7 cellular contexts compared by ENCODE assay signal in the genomic region with DNA sequence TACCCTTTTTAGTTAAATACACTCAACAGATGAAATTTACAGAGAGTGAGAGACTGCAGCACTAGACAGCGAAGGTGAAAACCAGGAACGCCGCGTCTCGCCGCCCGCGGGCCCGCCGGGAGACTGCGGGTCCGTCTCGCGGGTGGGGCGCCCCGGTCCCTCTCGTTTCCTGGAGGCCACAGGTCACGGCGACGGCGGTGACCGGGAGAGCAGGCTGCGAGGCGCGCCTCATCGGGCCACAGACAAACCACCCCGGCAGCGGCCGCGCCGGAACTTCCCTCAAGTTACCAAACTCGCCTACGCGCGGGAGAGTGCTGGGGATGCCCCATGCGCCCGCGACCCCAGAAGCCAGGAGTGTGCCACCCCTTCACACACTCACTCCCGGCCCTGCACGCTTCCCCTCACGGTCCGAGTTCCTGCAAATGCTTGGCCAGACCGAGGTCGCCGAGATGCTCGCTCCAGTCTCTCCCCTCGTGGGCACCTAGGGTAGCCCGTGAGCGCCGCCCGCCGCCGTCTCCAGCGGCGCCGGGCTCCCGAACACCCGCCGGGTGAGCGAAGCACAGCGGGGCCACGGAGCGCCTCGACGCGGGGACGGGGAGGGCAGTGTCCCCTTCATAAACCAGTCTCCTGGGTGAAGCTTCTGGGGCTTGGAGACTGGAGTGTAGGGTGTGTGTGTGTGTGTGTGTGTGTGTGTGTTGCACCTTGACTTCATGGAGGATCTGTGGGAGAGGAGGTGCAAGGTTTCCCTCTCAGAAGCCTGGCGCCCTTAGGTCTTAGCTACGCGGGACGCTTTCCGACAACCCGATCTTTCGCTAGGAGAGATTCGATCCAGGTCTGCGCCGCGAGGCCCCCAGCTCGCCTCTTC. TPM values are rescaled to one million over a fixed set of nuclear protein-coding genes. Genes with fewer than 3 reads are reported as not detected.
A peak's percentile ranks its signal among the peaks of the same experiment; 100 is the strongest.
DNase-seq lines count a peak whose midpoint lies in the region; ATAC-seq and TF ChIP-seq lines count a peak whose summit lies in the region.

No MANE protein-coding gene starts in this region.

- DNase-seq in Karpas-422 (no peak), endodermal cell (peak; percentile 68), middle frontal gyrus (ENCODE audit: extremely low spot score, low spot score) (peak; percentile 50), NCI-H2227 treated with DMSO at 0.1 percent for 48 hours (lab: John Stamatoyannopoulos, UW) (no peak)
- peak; percentile 75 for DNase-seq in activated CD8-positive, alpha-beta memory T cell treated with anti-CD3 and anti-CD28 coated beads, Interleukin-2, amount 10 ng/mL, durations not matched to agents 7 days and 5 days
- DNase-seq in stimulated activated CD8-positive, alpha-beta memory T cell treated with anti-CD3 and anti-CD28 coated beads, Interleukin-15, amount 100 ng/mL, for 4 hours (ENCODE audit: low read depth in 2 of 2): peak; percentile 71 to 78

- 0 to 2% methylated on average over 17 to 79 of the region's 79 CpGs for WGBS in endodermal cell (ENCODE audit: insufficient coverage in 1 of 2, insufficient read length in 1 of 2), 2 experiments

- H3K27ac ChIP-seq in Karpas-422 (ENCODE audit: low read length) (no peak overlapping the region), endodermal cell (ENCODE audit: low read depth, low read length) (no peak overlapping the region)

- peaks cover 7% of the 10 kb centered on the region for H3K36me3 Mint-ChIP-seq in activated CD8-positive, alpha-beta memory T cell treated with anti-CD3 and anti-CD28 coated beads, Interleukin-2, amount 10 ng/mL, durations not matched to agents 7 days and 5 days
- peaks cover 4% of the 10 kb centered on the region for H3K36me3 Mint-ChIP-seq in endodermal cell (ENCODE audit: low read depth)

- H3K9me3 ChIP-seq in Karpas-422 (ENCODE audit: low read length) (no peaks in the 10 kb centered on the region), endodermal cell (ENCODE audit: control insufficient read depth, low read length) (no peaks in the 10 kb centered on the region)

- H3K4me1 ChIP-seq in Karpas-422 (ENCODE audit: low read length) (peaks cover 22% of the 10 kb centered on the region), endodermal cell (ENCODE audit: control insufficient read depth, insufficient read depth, low read length) (peaks cover 11% of the 10 kb centered on the region)

- peak overlapping the region; percentile 85 for H3K27ac Mint-ChIP-seq in activated CD8-positive, alpha-beta memory T cell treated with anti-CD3 and anti-CD28 coated beads, Interleukin-2, amount 10 ng/mL, durations not matched to agents 7 days and 5 days
- H3K27ac Mint-ChIP-seq in endodermal cell: no peak overlapping the region

- H3K4me1 Mint-ChIP-seq in activated CD8-positive, alpha-beta memory T cell treated with anti-CD3 and anti-CD28 coated beads, Interleukin-2, amount 10 ng/mL, durations not matched to agents 7 days and 5 days: peaks cover 29% of the 10 kb centered on the region
- H3K4me1 Mint-ChIP-seq in endodermal cell: peaks cover 46% of the 10 kb centered on the region

- H3K9me3 Mint-ChIP-seq in activated CD8-positive, alpha-beta memory T cell treated with anti-CD3 and anti-CD28 coated beads, Interleukin-2, amount 10 ng/mL, durations not matched to agents 7 days and 5 days (ENCODE audit: low read depth): no peaks in the 10 kb centered on the region
- H3K9me3 Mint-ChIP-seq in endodermal cell: no peaks in the 10 kb centered on the region

- H3K9me2 ChIP-seq in Karpas-422 (replicated peaks; ENCODE audit: insufficient read depth, low read length): no peaks in the 10 kb centered on the region

- H3K36me3 ChIP-seq in Karpas-422 (ENCODE audit: insufficient read depth, low read length) (no peaks in the 10 kb centered on the region), endodermal cell (ENCODE audit: control insufficient read depth, insufficient read depth, low read length) (no peaks in the 10 kb centered on the region)

- CTCF ChIA-PET in activated CD8-positive, alpha-beta memory T cell treated with anti-CD3 and anti-CD28 coated beads, Interleukin-2, amount 10 ng/mL, durations not matched to agents 7 days and 5 days (lab: Charles Lee): interaction anchor here (0.7 to 15.2 kb wide), 14 partner anchors 9 to 355 kb away, joined by 3 to 258 read pairs (median 4); no protein-coding TSS in a partner anchor

- peaks cover 55% of the 10 kb centered on the region for H3K27me3 Mint-ChIP-seq in activated CD8-positive, alpha-beta memory T cell treated with anti-CD3 and anti-CD28 coated beads, Interleukin-2, amount 10 ng/mL, durations not matched to agents 7 days and 5 days
- peaks cover 38% of the 10 kb centered on the region for H3K27me3 Mint-ChIP-seq in endodermal cell (ENCODE audit: insufficient read depth)

- H3K4me3 ChIP-seq in Karpas-422 (ENCODE audit: low read length): peak overlapping the region; percentile 67
- H3K4me3 ChIP-seq in endodermal cell (ENCODE audit: low read length): peak overlapping the region; percentile 85

- ATAC-seq in GM18909 (IDR thresholded peaks at IDR 0.05; ENCODE audit: poor library complexity, unreplicated experiment): peak; percentile 30
- ATAC-seq in activated CD8-positive, alpha-beta memory T cell treated with anti-CD3 and anti-CD28 coated beads, Interleukin-2, amount 10 ng/mL, durations not matched to agents 7 days and 5 days: peak; percentile 50

- no peaks in the 10 kb centered on the region for H3K79me2 ChIP-seq in Karpas-422 (ENCODE audit: low read length)

- H2AFZ ChIP-seq in Karpas-422 (ENCODE audit: low read length): peak overlapping the region; percentile 51; the same call in 1 of the 2 replicates

- TF ChIP-seq CTCF in endodermal cell (conservative IDR thresholded peaks at IDR 0.05): no peak

- H3K4me2 ChIP-seq in Karpas-422 (ENCODE audit: low read depth, low read length, poor library complexity, severe bottlenecking): peak overlapping the region; percentile 78

- no peaks in the 10 kb centered on the region; the same call in 1 of the 2 replicates for H3K27me3 ChIP-seq in Karpas-422 (ENCODE audit: low read length)
- H3K27me3 ChIP-seq in endodermal cell (ENCODE audit: control insufficient read depth, insufficient read depth, low read length, poor library complexity, severe bottlenecking): peaks cover 24% of the 10 kb centered on the region

- no peaks in the 10 kb centered on the region for H4K20me1 ChIP-seq in Karpas-422 (ENCODE audit: insufficient read depth, low read depth, low read length)

- peak overlapping the region; percentile 84 for H3K4me3 Mint-ChIP-seq in activated CD8-positive, alpha-beta memory T cell treated with anti-CD3 and anti-CD28 coated beads, Interleukin-2, amount 10 ng/mL, durations not matched to agents 7 days and 5 days
- peak overlapping the region; percentile 70 for H3K4me3 Mint-ChIP-seq in endodermal cell

- H3K9ac ChIP-seq in Karpas-422 (ENCODE audit: low read length): peak overlapping the region; percentile 56
- peak overlapping the region; percentile 7 for H3K9ac ChIP-seq in endodermal cell (ENCODE audit: extremely low read depth, low read length, poor library complexity, severe bottlenecking)

RNA-seq across cellular contexts. Expression of a gene that starts 1.4 kb away (rescaled TPM):
- 1.4 and 3.2 TPM in 2 replicates for total RNA-seq in Karpas-422 (2014; rRNA removed; shearing (Covaris generic); ENCODE audit: low replicate concordance)
- 10 to 100 TPM; 21.5 to 22.6 TPM for total RNA-seq in activated CD8-positive, alpha-beta memory T cell treated with anti-CD3 and anti-CD28 coated beads, Interleukin-2, amount 10 ng/mL, durations not matched to agents 7 days and 5 days
- 10 to 100 TPM; 11.0 to 22.3 TPM for total RNA-seq in endodermal cell
- 11.1 TPM for polyA plus RNA-seq in endodermal cell (2013, experiment 1 of 2)
- polyA plus RNA-seq in endodermal cell (2013, experiment 2 of 2): 10.0 TPM

Comparison
In these comparisons a context has a peak if more than half of its experiments do, and no peak if none do; other contexts are left out.
1. DNase-seq: peak in activated CD8-positive, alpha-beta memory T cell treated with anti-CD3 and anti-CD28 coated beads, Interleukin-2, amount 10 ng/mL, durations not matched to agents 7 days and 5 days (single experiment), endodermal cell (single experiment), middle frontal gyrus (single experiment) and stimulated activated CD8-positive, alpha-beta memory T cell treated with anti-CD3 and anti-CD28 coated beads, Interleukin-15, amount 100 ng/mL, for 4 hours (2 of 2); none in Karpas-422 (single experiment) and NCI-H2227 treated with DMSO at 0.1 percent for 48 hours (single experiment).